8 cellular contexts compared by ENCODE assay signal in genomic region chr4:26857278-26858034, GRCh38. TPM values are rescaled to one million over a fixed set of nuclear protein-coding genes. Genes with fewer than 3 reads are reported as not detected.
A peak's percentile ranks its signal among the peaks of the same experiment; 100 is the strongest.
DNase-seq lines count a peak whose midpoint lies in the region; ATAC-seq and TF ChIP-seq lines count a peak whose summit lies in the region.

No MANE protein-coding gene starts in this region.

- peak overlapping the region; percentile 83 for H2AFZ ChIP-seq in OCI-LY7 (ENCODE audit: low read length)

- TF ChIP-seq CTCF in OCI-LY7 (conservative IDR thresholded peaks at IDR 0.05; ENCODE audit: low read length), result 0 out of 2 replicates have a peak, but pooled peaks have one; percentile 19

- CTCF ChIA-PET in OCI-LY7 (lab: Charles Lee; ENCODE audit: unreplicated experiment), result interaction anchor here (0.6 to 1.8 kb wide), 4 partner anchors 9 to 274 kb away, joined by 3 to 11 read pairs (median 4); partner anchors contain the start of gene TBC1D19

- peak overlapping the region; percentile 89 for H3K9ac ChIP-seq in mucosa of stomach (ENCODE audit: low read length)

- H3K9me3 ChIP-seq in OCI-LY7 (ENCODE audit: low read length) (no peaks in the 10 kb centered on the region), mucosa of stomach (ENCODE audit: control insufficient read depth, low read length) (no peaks in the 10 kb centered on the region)

- H3K79me2 ChIP-seq in OCI-LY7 (ENCODE audit: insufficient read depth, low read depth, low read length), result peaks cover 33% of the 10 kb centered on the region

- no peaks in the 10 kb centered on the region for H3K9me2 ChIP-seq in OCI-LY7 (ENCODE audit: insufficient read depth, low read length)

- no TSS peak for BruUV-seq in OCI-LY7 (replicated peaks; lab: Mats Ljungman, UMichigan)

- peak; percentile 52 for DNase-seq in DMS153 (lab: John Stamatoyannopoulos, UW)
- peak; percentile 92 for DNase-seq in HuH-7.5 (ENCODE audit: low spot score)
- peak; percentile 95 for DNase-seq in OCI-LY7 (ENCODE audit: low spot score)
- DNase-seq in activated T-cell treated with anti-CD3 and anti-CD28 coated beads, Interleukin-2, amount 50 U/mL, for 1 hour, result peak; percentile 97
- peak; percentile 89 to 94 for DNase-seq in erythroblast (lab: John Stamatoyannopoulos, UW)
- DNase-seq in stimulated activated CD8-positive, alpha-beta memory T cell treated with anti-CD3 and anti-CD28 coated beads, Interleukin-4, amount 100 ng/mL, for 4 hours (ENCODE audit: low read depth in 2 of 2, low spot score in 1 of 2), result peak; percentile 85 to 90

- H3K36me3 ChIP-seq in OCI-LY7 (ENCODE audit: insufficient read depth, low read length) (peaks cover 14% of the 10 kb centered on the region), mucosa of stomach (ENCODE audit: control insufficient read depth, insufficient read depth, low read length) (no peaks in the 10 kb centered on the region)

- H4K20me1 ChIP-seq in OCI-LY7 (ENCODE audit: insufficient read depth, low read length), result peaks cover 3% of the 10 kb centered on the region; the same call in 1 of the 2 replicates

- POLR2A ChIA-PET in OCI-LY7 (lab: Charles Lee), result interaction anchor here (0.6 to 11.9 kb wide), 19 partner anchors 8 to 989 kb away, joined by 3 to 440 read pairs (median 4); partner anchors contain the start of gene TBC1D19

- peak overlapping the region; percentile 97 for H3K4me2 ChIP-seq in OCI-LY7 (ENCODE audit: low read length)

- intact Hi-C loops in OCI-LY7 (cut with micrococcal nuclease; ENCODE audit: unreplicated experiment), result loop anchor here (5.0 kb wide), 1 partner anchor 985 kb away; no protein-coding TSS in a partner anchor

- H3K4me3 ChIP-seq in OCI-LY7 (ENCODE audit: low read depth, low read length, poor library complexity, severe bottlenecking) (peak overlapping the region; percentile 93), mucosa of stomach (ENCODE audit: low read length) (peak overlapping the region; percentile 90)

- no peaks in the 10 kb centered on the region for H3K27me3 ChIP-seq in mucosa of stomach (ENCODE audit: control insufficient read depth, insufficient read depth, low read length)

- H3K27ac ChIP-seq in OCI-LY7 (ENCODE audit: low read depth, low read length, poor library complexity, severe bottlenecking), result peak overlapping the region; percentile 87

- TF ChIP-seq POLR2A in erythroblast (IDR thresholded peaks at IDR 0.05; ENCODE audit: low read length), result peak; percentile 84

- H3K4me1 ChIP-seq in OCI-LY7 (ENCODE audit: insufficient read depth, low read length, poor library complexity, severe bottlenecking) (peaks cover 28% of the 10 kb centered on the region), mucosa of stomach (ENCODE audit: control insufficient read depth, insufficient read depth, low read length) (peaks cover 23% of the 10 kb centered on the region)

- ATAC-seq in GM21528 (IDR thresholded peaks at IDR 0.05; ENCODE audit: low FRiP score, unreplicated experiment), result peak; percentile 58

RNA-seq across cellular contexts. Expression of gene STIM2, which starts 3.2 kb away (rescaled TPM):
- total RNA-seq in OCI-LY7 (2014; rRNA removed; shearing (Covaris generic)), result 108 and 122 TPM in 2 replicates
- total RNA-seq in OCI-LY7 (2022), result 309 and 368 TPM in 2 replicates

Comparison
In these comparisons a context has a peak if more than half of its experiments do, and no peak if none do; other contexts are left out.
1. Peak in every context shown above with its lines: DNase-seq, ATAC-seq, H3K4me3 ChIP-seq and H3K27ac ChIP-seq.